ENCODE assay signal across 20 cellular contexts in the genomic region with DNA sequence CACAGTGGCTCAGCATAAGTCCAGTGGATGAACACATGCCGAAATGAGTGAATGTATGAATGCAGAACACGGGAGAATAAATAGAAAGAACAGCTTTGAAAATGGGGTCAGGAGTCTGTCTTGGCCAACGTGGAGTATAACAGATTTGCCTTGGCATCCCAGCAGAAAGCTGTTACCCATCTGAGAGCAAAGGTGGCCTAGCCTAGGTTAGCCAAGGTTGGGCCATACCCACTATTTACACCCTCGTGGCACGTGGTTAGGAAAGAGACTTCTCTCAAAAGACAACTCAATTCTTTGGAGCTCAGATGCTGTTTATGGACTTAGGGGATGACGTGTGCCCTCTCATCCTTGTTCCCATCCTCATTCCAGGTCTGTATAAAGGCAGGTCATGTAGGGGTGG.
DNase-seq lines count a peak whose midpoint lies in the region; ATAC-seq, FAIRE-seq and TF ChIP-seq lines count a peak whose summit lies in the region.
"Had no signal": no experiment of that assay in that cellular context is flagged by ENCODE, and none has a peak within 500 bp of the region (broad histone marks: within the 10 kb centered on the region; RNA-seq: fewer than 3 reads in every experiment).

No MANE protein-coding gene starts in this region.

- H3K4me1 ChIP-seq in ascending aorta = peaks cover 3 to 14% of the 10 kb centered on the region in 2 donors
- peaks cover 4 to 43% of the 10 kb centered on the region in 2 donors for H3K4me1 ChIP-seq in thoracic aorta (ENCODE audit: control insufficient read depth in 1 of 2, low read depth in 2 of 2)
- H3K4me1 ChIP-seq: Caco-2 had no signal

- no peaks in the 10 kb centered on the region for H3K27me3 ChIP-seq in ascending aorta
- H3K27me3 ChIP-seq in bronchial epithelial cell (ENCODE audit: control insufficient read depth, insufficient read depth, low read length) = no peaks in the 10 kb centered on the region
- no peaks in the 10 kb centered on the region for H3K27me3 ChIP-seq in thoracic aorta (replicated peaks; ENCODE audit: insufficient read depth)
- H3K27me3 ChIP-seq: BLaER1 had no signal

- H3K4me3 ChIP-seq in ascending aorta (no peak overlapping the region), bronchial epithelial cell (ENCODE audit: low read depth, low read length) (no peak overlapping the region), thoracic aorta (no peak overlapping the region)
- H3K4me3 ChIP-seq: BLaER1, GM23248 had no signal

- TF ChIP-seq CTCF in ascending aorta (IDR thresholded peaks at IDR 0.05) (no peak), bronchial epithelial cell (IDR thresholded peaks at IDR 0.05; ENCODE audit: insufficient read depth, low read length, severe bottlenecking) (no peak), thoracic aorta (IDR thresholded peaks at IDR 0.05) (no peak)

- peaks cover 0 to 7% of the 10 kb centered on the region in 2 donors for H3K36me3 ChIP-seq in ascending aorta
- peaks cover 9% of the 10 kb centered on the region for H3K36me3 ChIP-seq in bronchial epithelial cell (ENCODE audit: control insufficient read depth, insufficient read depth, low read length)
- H3K36me3 ChIP-seq in thoracic aorta = no peaks in the 10 kb centered on the region

- DNase-seq in ascending aorta (ENCODE audit: low spot score in 2 of 2) = peak in 1 of 2 donors; percentile 37
- no peak for DNase-seq in bronchial epithelial cell (ENCODE audit: low read depth)
- DNase-seq in thoracic aorta (ENCODE audit: low spot score) = no peak
- no peak for DNase-seq in activated CD4-positive, CD25-positive, alpha-beta regulatory T cell treated with anti-CD3 and anti-CD28 coated beads, Interleukin-2, amount 50 U/mL, for 72 hours
- no peak for DNase-seq in activated naive CD4-positive, alpha-beta T cell (lab: John Stamatoyannopoulos, UW)
- DNase-seq in AG20443 (ENCODE audit: low spot score) = no peak
- DNase-seq: Caco-2; CD4-positive, CD25-positive, alpha-beta regulatory T cell; CD8-positive, alpha-beta T cell; DMS153; DND-41; GM23248; H7; HCEC 1CT had no signal

- intact Hi-C loops in ascending aorta (cut with DNase I) = no loop called here

- no peak for ATAC-seq in thoracic aorta (ENCODE audit: insufficient number of reproducible peaks, low FRiP score, low read depth)
- ATAC-seq: CD8-positive, alpha-beta T cell had no signal

- H3K27ac ChIP-seq in ascending aorta (peak overlapping the region; percentile 82 to 92), thoracic aorta (peak overlapping the region; percentile 75 to 92)
- H3K27ac ChIP-seq: BLaER1, C4-2B, GM23248 had no signal

- peak; percentile 43 for FAIRE-seq in bronchial epithelial cell (lab: Jason Lieb, UNC)
- FAIRE-seq: G401.6, GM12892, GM19239, H1 had no signal

- H3K9me3 ChIP-seq in ascending aorta (no peaks in the 10 kb centered on the region), thoracic aorta (no peaks in the 10 kb centered on the region)
- H3K9me3 ChIP-seq: BLaER1, Caco-2 had no signal
